Comparison of ENCODE assay signal across 11 cellular contexts in genomic region chr5:87829214-87829551, GRCh38.
A peak's percentile ranks its signal among the peaks of the same experiment; 100 is the strongest.
DNase-seq lines count a peak whose midpoint lies in the region; ATAC-seq and TF ChIP-seq lines count a peak whose summit lies in the region.
"Had no signal": no experiment of that assay in that cellular context is flagged by ENCODE, and none has a peak within 500 bp of the region (broad histone marks: within the 10 kb centered on the region; RNA-seq: fewer than 3 reads in every experiment).

No MANE protein-coding gene starts in this region.

- ATAC-seq in left ventricle myocardium superior (peak; percentile 34), GM21515 (IDR thresholded peaks at IDR 0.05; ENCODE audit: unreplicated experiment) (no peak), HG02642 (IDR thresholded peaks at IDR 0.05; ENCODE audit: poor library complexity, unreplicated experiment) (no peak)

- intact Hi-C loops in left ventricle myocardium superior (cut with micrococcal nuclease) = no loop called here

- DNase-seq in HFF-Myc (ENCODE audit: extremely low read depth, low read depth) (peak; percentile 3), SK-MEL-5 (ENCODE audit: low read depth, low spot score) (peak; percentile 14), left ventricle myocardium superior (peak; percentile 53), stromal cell of bone marrow (ENCODE audit: low read depth) (peak; percentile 3), T-helper 1 cell (no peak)
- DNase-seq in activated CD4-positive, alpha-beta T cell treated with anti-CD3 and anti-CD28 coated beads for 48 hours = no peak
- DNase-seq: effector CD4-positive, alpha-beta T cell; MV-4-11; WERI-Rb-1 had no signal

- in situ Hi-C loops in SK-MEL-5 (cut with HindIII; ENCODE audit: low pct_unique_long_range_greater_than_20kb, low sequenced_read_pairs) = no loop called here

- TF ChIP-seq CTCF in HFF-Myc (IDR thresholded peaks at IDR 0.05; ENCODE audit: low read depth, low read length, missing control alignments) = no peak

- no peak overlapping the region for H3K4me3 ChIP-seq in HFF-Myc (replicated peaks; ENCODE audit: low read depth, low read length)

Comparison
In these comparisons a context has a peak if more than half of its experiments do, and no peak if none do; other contexts are left out.
1. DNase-seq: peak in HFF-Myc (single experiment), SK-MEL-5 (single experiment), left ventricle myocardium superior (single experiment) and stromal cell of bone marrow (single experiment); none in activated CD4-positive, alpha-beta T cell treated with anti-CD3 and anti-CD28 coated beads for 48 hours (single experiment) and T-helper 1 cell (0 of 5).